In genomic region chr1:27855085-27855484, GRCh38 we compare ENCODE assay signal across 20 cellular contexts.
"Had no signal": no experiment of that assay in that cellular context is flagged by ENCODE, and none has a peak within 500 bp of the region (broad histone marks: within the 10 kb centered on the region; RNA-seq: fewer than 3 reads in every experiment).

No MANE protein-coding gene starts in this region.

- H3K27ac ChIP-seq: HL-60, RWPE1 had no signal

- H3K9me3 ChIP-seq: MG63, SK-N-SH had no signal

- H3K4me3 ChIP-seq: MG63 had no signal

- H3K4me2 ChIP-seq: SK-N-SH had no signal

- FAIRE-seq: HTR-8/SVneo had no signal

- DNase-seq: Karpas-422, KG1, MG63, NCI-H1092, NCI-H1436, NCI-H187, NCI-H2029, NCI-H2081 treated with DMSO at 0.1 percent for 48 hours, NCI-H2171, NCI-H226, NCI-H446, NCI-H510A, NCI-H524 treated with DMSO at 0.1 percent for 48 hours, NCI-H69, NCI-H774, SHP77, SK-N-SH had no signal

- H3K27me3 ChIP-seq: MG63 had no signal

- H3K9ac ChIP-seq: SK-N-SH had no signal
